34 cellular contexts compared by ENCODE assay signal in the genomic region with DNA sequence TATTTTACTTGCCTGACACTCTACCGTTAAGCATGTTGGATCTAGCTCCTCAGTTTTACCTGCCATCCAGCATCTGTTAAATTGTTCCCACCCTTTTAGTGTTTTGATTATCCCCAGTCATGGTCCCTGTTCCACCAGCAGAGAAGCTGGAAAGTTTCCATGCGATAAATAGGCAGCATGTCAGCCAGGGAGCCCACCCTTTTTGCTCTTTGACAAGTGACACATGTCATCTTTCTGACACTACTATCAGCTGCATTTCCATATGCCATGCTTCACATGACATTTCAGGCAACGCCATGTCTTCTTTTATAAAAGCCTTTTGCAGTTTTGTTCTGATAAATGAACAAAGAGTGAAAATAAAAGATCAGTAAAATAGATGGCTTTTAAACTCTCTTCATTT.
"Had no signal": no experiment of that assay in that cellular context is flagged by ENCODE, and none has a peak within 500 bp of the region (broad histone marks: within the 10 kb centered on the region; RNA-seq: fewer than 3 reads in every experiment).

No MANE protein-coding gene starts in this region.

- H3K27me3 Mint-ChIP-seq: activated B cell treated with CpG ODN at 0.5 μM for 24 hours; activated CD4-positive, alpha-beta memory T cell treated with anti-CD3 and anti-CD28 coated beads for 36 hours; activated CD4-positive, alpha-beta T cell treated with anti-CD3 and anti-CD28 coated beads, Interleukin-2, amount 10 ng/mL, durations not matched to agents 24 days and 14 days; activated CD8-positive, alpha-beta T cell treated with anti-CD3 and anti-CD28 coated beads for 36 hours; activated naive CD8-positive, alpha-beta T cell treated with anti-CD3 and anti-CD28 coated beads for 36 hours; activated T-helper 17 cell treated with anti-CD3 and anti-CD28 coated beads, Interleukin-2, amount 50 U/mL, for 72 hours; central memory CD8-positive, alpha-beta T cell had no signal

- H3K27me3 ChIP-seq: adrenal gland, body of pancreas, brain microvascular endothelial cell, breast epithelium had no signal

- H3K4me3 Mint-ChIP-seq: activated B cell treated with CpG ODN at 0.5 μM for 24 hours; activated CD4-positive, alpha-beta memory T cell treated with anti-CD3 and anti-CD28 coated beads for 36 hours; activated CD4-positive, alpha-beta T cell treated with anti-CD3 and anti-CD28 coated beads, Interleukin-2, amount 10 ng/mL, durations not matched to agents 24 days and 14 days; activated CD8-positive, alpha-beta T cell treated with anti-CD3 and anti-CD28 coated beads for 36 hours; activated naive CD4-positive, alpha-beta T cell treated with anti-CD3 and anti-CD28 coated beads for 36 hours; activated naive CD8-positive, alpha-beta T cell treated with anti-CD3 and anti-CD28 coated beads for 36 hours; activated T-cell treated with anti-CD3 and anti-CD28 coated beads, Interleukin-2, amount 50 U/mL, for 4 hours; activated T-cell treated with anti-CD3 and anti-CD28 coated beads, Interleukin-2, amount 50 U/mL, for 72 hours; activated T-helper 1 cell treated with anti-CD3 and anti-CD28 coated beads, Interleukin-12 subunit alpha, Interleukin-12 subunit beta, Interleukin-2, Interleukin-4 antibody, amounts not matched to agents 30 ng/mL and 10 ng/mL and 1 ng/mL, durations not matched to agents 14 hours and 24 hours and 36 hours; activated T-helper 17 cell treated with anti-CD3 and anti-CD28 coated beads, Interleukin-2, amount 50 U/mL, for 72 hours; central memory CD8-positive, alpha-beta T cell; T-helper 2 cell treated with Interferon-gamma antibody and Interleukin-4, amounts not matched to agents 5 μg/mL and 100 μg/mL, for 36 hours had no signal

- H3K4me1 Mint-ChIP-seq: activated B cell treated with CpG ODN at 0.5 μM for 24 hours; activated CD4-positive, alpha-beta T cell treated with anti-CD3 and anti-CD28 coated beads, Interleukin-2, amount 10 ng/mL, durations not matched to agents 24 days and 14 days; activated naive CD8-positive, alpha-beta T cell treated with anti-CD3 and anti-CD28 coated beads for 36 hours; activated T-helper 17 cell treated with anti-CD3 and anti-CD28 coated beads, Interleukin-2, amount 50 U/mL, for 72 hours; central memory CD8-positive, alpha-beta T cell had no signal

- H3K4me3 ChIP-seq: adrenal gland, body of pancreas, breast epithelium had no signal

- H3K4me1 ChIP-seq: adrenal gland, body of pancreas, breast epithelium had no signal

- H3K36me3 Mint-ChIP-seq: activated CD4-positive, alpha-beta memory T cell treated with anti-CD3 and anti-CD28 coated beads for 36 hours; activated naive CD4-positive, alpha-beta T cell treated with anti-CD3 and anti-CD28 coated beads, Interleukin-2, amount 50 U/mL, for 72 hours; activated naive CD8-positive, alpha-beta T cell treated with anti-CD3 and anti-CD28 coated beads for 36 hours had no signal

- DNase-seq: activated B cell treated with CpG ODN at 0.5 μM for 24 hours; activated CD4-positive, alpha-beta memory T cell treated with anti-CD3 and anti-CD28 coated beads for 36 hours; activated CD4-positive, alpha-beta T cell treated with anti-CD3 and anti-CD28 coated beads for 4 hours; activated CD4-positive, alpha-beta T cell treated with anti-CD3 and anti-CD28 coated beads, Interleukin-2, amount 10 ng/mL, durations not matched to agents 24 days and 14 days; activated CD4-positive, alpha-beta T cell treated with anti-CD3 and anti-CD28 coated beads, Interleukin-2, amount 50 U/mL, for 1 hour; activated CD4-positive, alpha-beta T cell treated with anti-CD3 and anti-CD28 coated beads, Interleukin-2, amount 50 U/mL, for 4 hours; activated CD4-positive, CD25-positive, alpha-beta regulatory T cell treated with anti-CD3 and anti-CD28 coated beads, Interleukin-2, amount 50 U/mL, for 72 hours; activated CD8-positive, alpha-beta memory T cell treated with anti-CD3 and anti-CD28 coated beads, Interleukin-2, amount 50 U/mL, for 4 hours; activated CD8-positive, alpha-beta T cell treated with anti-CD3 and anti-CD28 coated beads for 36 hours; activated effector memory CD4-positive, alpha-beta T cell treated with anti-CD3 and anti-CD28 coated beads, Interleukin-2, amount 50 U/mL, for 16 hours; activated gamma-delta T cell treated with Interleukin-2 at 50 U/mL for 16 hours; activated naive CD4-positive, alpha-beta T cell; activated naive CD4-positive, alpha-beta T cell treated with anti-CD3 and anti-CD28 coated beads for 36 hours; activated naive CD4-positive, alpha-beta T cell treated with anti-CD3 and anti-CD28 coated beads, Interleukin-2, amount 50 U/mL, for 16 hours; activated naive CD8-positive, alpha-beta T cell treated with anti-CD3 and anti-CD28 coated beads for 36 hours; activated T-cell treated with anti-CD3 and anti-CD28 coated beads for 4 hours; activated T-cell treated with anti-CD3 and anti-CD28 coated beads, Interleukin-2, amount 50 U/mL, for 1 hour; activated T-cell treated with anti-CD3 and anti-CD28 coated beads, Interleukin-2, amount 50 U/mL, for 4 hours; activated T-cell treated with anti-CD3 and anti-CD28 coated beads, Interleukin-2, amount 50 U/mL, for 72 hours; adrenal gland; amniotic stem cell; aorta; body of pancreas; brain microvascular endothelial cell; cerebellar nuclear complex; T-helper 2 cell; T-helper 9 cell had no signal

- H3K27ac Mint-ChIP-seq: activated B cell treated with CpG ODN at 0.5 μM for 24 hours; activated CD4-positive, alpha-beta memory T cell treated with anti-CD3 and anti-CD28 coated beads for 36 hours; activated CD4-positive, alpha-beta T cell treated with anti-CD3 and anti-CD28 coated beads, Interleukin-2, amount 10 ng/mL, durations not matched to agents 24 days and 14 days; activated CD8-positive, alpha-beta T cell treated with anti-CD3 and anti-CD28 coated beads for 36 hours; activated naive CD4-positive, alpha-beta T cell treated with anti-CD3 and anti-CD28 coated beads for 36 hours; activated naive CD4-positive, alpha-beta T cell treated with anti-CD3 and anti-CD28 coated beads, Interleukin-2, amount 50 U/mL, for 72 hours; activated naive CD8-positive, alpha-beta T cell treated with anti-CD3 and anti-CD28 coated beads for 36 hours; activated T-cell treated with anti-CD3 and anti-CD28 coated beads, Interleukin-2, amount 50 U/mL, for 72 hours; activated T-helper 1 cell treated with anti-CD3 and anti-CD28 coated beads, Interleukin-12 subunit alpha, Interleukin-12 subunit beta, Interleukin-2, Interleukin-4 antibody, amounts not matched to agents 30 ng/mL and 10 ng/mL and 1 ng/mL, durations not matched to agents 14 hours and 24 hours and 36 hours; activated T-helper 17 cell treated with anti-CD3 and anti-CD28 coated beads, Interleukin-2, amount 50 U/mL, for 72 hours; T-helper 2 cell treated with Interferon-gamma antibody and Interleukin-4, amounts not matched to agents 5 μg/mL and 100 μg/mL, for 36 hours had no signal

- H3K27ac ChIP-seq: adrenal gland, body of pancreas, brain microvascular endothelial cell, breast epithelium, VCaP had no signal

- ATAC-seq: activated CD8-positive, alpha-beta T cell treated with anti-CD3 and anti-CD28 coated beads for 36 hours; activated naive CD4-positive, alpha-beta T cell treated with anti-CD3 and anti-CD28 coated beads, Interleukin-2, amount 50 U/mL, for 72 hours; activated T-cell treated with anti-CD3 and anti-CD28 coated beads, Interleukin-2, amount 50 U/mL, for 4 hours; activated T-cell treated with anti-CD3 and anti-CD28 coated beads, Interleukin-2, amount 50 U/mL, for 72 hours; activated T-helper 17 cell treated with anti-CD3 and anti-CD28 coated beads, Interleukin-2, amount 50 U/mL, for 72 hours; body of pancreas had no signal

- H3K9me3 ChIP-seq: adrenal gland, body of pancreas, breast epithelium had no signal
